ENCODE assay signal across 1 cellular context in genomic region chr2:144331652-144332355, GRCh38.
TF ChIP-seq lines count a peak whose summit lies in the region.

No MANE protein-coding gene starts in this region.

TF ChIP-seq in K562, 482 proteins besides CTCF, POLR2A, EP300 and RAD21 (continued from another document and continues in another):
- TF ChIP-seq SMARCA5 (IDR thresholded peaks at IDR 0.05) (0 out of 2 replicates have a peak, but pooled peaks have one; percentile 28), ZNF239 (CRISPR knock-in tag; IDR thresholded peaks at IDR 0.05) (no peak), SMARCC2 (IDR thresholded peaks at IDR 0.05; ENCODE audit: low read depth) (no peak), E2F1 (CRISPR knock-in tag; IDR thresholded peaks at IDR 0.05) (peak; percentile 42; the same call in 1 of the 2 replicates), RERE (CRISPR knock-in tag; IDR thresholded peaks at IDR 0.05; ENCODE audit: borderline replicate concordance) (no peak), MAFG (tag; conservative IDR thresholded peaks at IDR 0.05) (no peak), MBD1 (CRISPR knock-in tag; IDR thresholded peaks at IDR 0.05) (no peak), ZNF57 (CRISPR knock-in tag; IDR thresholded peaks at IDR 0.05) (no peak), TEAD1 (CRISPR knock-in tag; IDR thresholded peaks at IDR 0.05) (no peak; a peak in 1 of 4 replicates), ZNF511 (CRISPR knock-in tag; IDR thresholded peaks at IDR 0.05) (no peak; the same call in 1 of the 2 replicates), DMBX1 (CRISPR knock-in tag; IDR thresholded peaks at IDR 0.05; ENCODE audit: borderline replicate concordance) (peak; percentile 39; the same call in 1 of the 2 replicates), HIVEP1 (CRISPR knock-in tag; IDR thresholded peaks at IDR 0.05) (no peak), ETV6 (IDR thresholded peaks at IDR 0.05; ENCODE audit: borderline replicate concordance in 1 of 2, low read depth in 2 of 2, low read length in 1 of 2) (0 out of 4 replicates have a peak, but pooled peaks of 1 of the 2 experiments have one; percentile 34), ETV6 (CRISPR knock-in tag; IDR thresholded peaks at IDR 0.05; ENCODE audit: borderline replicate concordance) (no peak), SP2 (IDR thresholded peaks at IDR 0.05; ENCODE audit: extremely low read depth, low read depth, low read length, poor library complexity, severe bottlenecking) (no peak), IRF2 (CRISPR knock-in tag; IDR thresholded peaks at IDR 0.05) (no peak), RBM34 (IDR thresholded peaks at IDR 0.05; ENCODE audit: borderline replicate concordance, insufficient read depth, low read length) (no peak), NFYB (IDR thresholded peaks at IDR 0.05; ENCODE audit: extremely low read depth, insufficient read length) (no peak), HDAC6 (IDR thresholded peaks at IDR 0.05; ENCODE audit: low read depth, low read length) (no peak), NR2F6 (CRISPR knock-in tag; IDR thresholded peaks at IDR 0.05) (no peak), MCM2 (IDR thresholded peaks at IDR 0.05; ENCODE audit: low read depth) (no peak), NBN (IDR thresholded peaks at IDR 0.05; ENCODE audit: low read depth) (0 out of 2 replicates have a peak, but pooled peaks have one; percentile 23), SIRT6 (IDR thresholded peaks at IDR 0.05; ENCODE audit: low read depth, low read length) (no peak), POLR2H (tag; IDR thresholded peaks at IDR 0.05; ENCODE audit: low read depth) (no peak), TEAD4 (IDR thresholded peaks at IDR 0.05; ENCODE audit: low read length) (no peak), TEAD4 (CRISPR knock-in tag; IDR thresholded peaks at IDR 0.05; ENCODE audit: borderline replicate concordance) (no peak), FOXJ3 (CRISPR knock-in tag; IDR thresholded peaks at IDR 0.05) (no peak), FIP1L1 (IDR thresholded peaks at IDR 0.05; ENCODE audit: low read depth, low read length, poor library complexity, severe bottlenecking) (no peak), KDM1A (IDR thresholded peaks at IDR 0.05) (no peak), TOE1 (IDR thresholded peaks at IDR 0.05; ENCODE audit: borderline replicate concordance) (no peak), TOE1 (CRISPR knock-in tag; IDR thresholded peaks at IDR 0.05; ENCODE audit: borderline replicate concordance, low read depth) (no peak), TAF9B (IDR thresholded peaks at IDR 0.05; ENCODE audit: partially characterized antibody) (no peak)
- TF ChIP-seq, protein P1, sequence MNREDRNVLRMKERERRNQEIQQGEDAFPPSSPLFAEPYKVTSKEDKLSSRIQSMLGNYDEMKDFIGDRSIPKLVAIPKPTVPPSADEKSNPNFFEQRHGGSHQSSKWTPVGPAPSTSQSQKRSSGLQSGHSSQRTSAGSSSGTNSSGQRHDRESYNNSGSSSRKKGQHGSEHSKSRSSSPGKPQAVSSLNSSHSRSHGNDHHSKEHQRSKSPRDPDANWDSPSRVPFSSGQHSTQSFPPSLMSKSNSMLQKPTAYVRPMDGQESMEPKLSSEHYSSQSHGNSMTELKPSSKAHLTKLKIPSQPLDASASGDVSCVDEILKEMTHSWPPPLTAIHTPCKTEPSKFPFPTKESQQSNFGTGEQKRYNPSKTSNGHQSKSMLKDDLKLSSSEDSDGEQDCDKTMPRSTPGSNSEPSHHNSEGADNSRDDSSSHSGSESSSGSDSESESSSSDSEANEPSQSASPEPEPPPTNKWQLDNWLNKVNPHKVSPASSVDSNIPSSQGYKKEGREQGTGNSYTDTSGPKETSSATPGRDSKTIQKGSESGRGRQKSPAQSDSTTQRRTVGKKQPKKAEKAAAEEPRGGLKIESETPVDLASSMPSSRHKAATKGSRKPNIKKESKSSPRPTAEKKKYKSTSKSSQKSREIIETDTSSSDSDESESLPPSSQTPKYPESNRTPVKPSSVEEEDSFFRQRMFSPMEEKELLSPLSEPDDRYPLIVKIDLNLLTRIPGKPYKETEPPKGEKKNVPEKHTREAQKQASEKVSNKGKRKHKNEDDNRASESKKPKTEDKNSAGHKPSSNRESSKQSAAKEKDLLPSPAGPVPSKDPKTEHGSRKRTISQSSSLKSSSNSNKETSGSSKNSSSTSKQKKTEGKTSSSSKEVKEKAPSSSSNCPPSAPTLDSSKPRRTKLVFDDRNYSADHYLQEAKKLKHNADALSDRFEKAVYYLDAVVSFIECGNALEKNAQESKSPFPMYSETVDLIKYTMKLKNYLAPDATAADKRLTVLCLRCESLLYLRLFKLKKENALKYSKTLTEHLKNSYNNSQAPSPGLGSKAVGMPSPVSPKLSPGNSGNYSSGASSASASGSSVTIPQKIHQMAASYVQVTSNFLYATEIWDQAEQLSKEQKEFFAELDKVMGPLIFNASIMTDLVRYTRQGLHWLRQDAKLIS (CRISPR knock-in tag; IDR thresholded peaks at IDR 0.05) = peak; percentile 25; the same call in 1 of the 2 replicates
- TF ChIP-seq, protein P2, sequence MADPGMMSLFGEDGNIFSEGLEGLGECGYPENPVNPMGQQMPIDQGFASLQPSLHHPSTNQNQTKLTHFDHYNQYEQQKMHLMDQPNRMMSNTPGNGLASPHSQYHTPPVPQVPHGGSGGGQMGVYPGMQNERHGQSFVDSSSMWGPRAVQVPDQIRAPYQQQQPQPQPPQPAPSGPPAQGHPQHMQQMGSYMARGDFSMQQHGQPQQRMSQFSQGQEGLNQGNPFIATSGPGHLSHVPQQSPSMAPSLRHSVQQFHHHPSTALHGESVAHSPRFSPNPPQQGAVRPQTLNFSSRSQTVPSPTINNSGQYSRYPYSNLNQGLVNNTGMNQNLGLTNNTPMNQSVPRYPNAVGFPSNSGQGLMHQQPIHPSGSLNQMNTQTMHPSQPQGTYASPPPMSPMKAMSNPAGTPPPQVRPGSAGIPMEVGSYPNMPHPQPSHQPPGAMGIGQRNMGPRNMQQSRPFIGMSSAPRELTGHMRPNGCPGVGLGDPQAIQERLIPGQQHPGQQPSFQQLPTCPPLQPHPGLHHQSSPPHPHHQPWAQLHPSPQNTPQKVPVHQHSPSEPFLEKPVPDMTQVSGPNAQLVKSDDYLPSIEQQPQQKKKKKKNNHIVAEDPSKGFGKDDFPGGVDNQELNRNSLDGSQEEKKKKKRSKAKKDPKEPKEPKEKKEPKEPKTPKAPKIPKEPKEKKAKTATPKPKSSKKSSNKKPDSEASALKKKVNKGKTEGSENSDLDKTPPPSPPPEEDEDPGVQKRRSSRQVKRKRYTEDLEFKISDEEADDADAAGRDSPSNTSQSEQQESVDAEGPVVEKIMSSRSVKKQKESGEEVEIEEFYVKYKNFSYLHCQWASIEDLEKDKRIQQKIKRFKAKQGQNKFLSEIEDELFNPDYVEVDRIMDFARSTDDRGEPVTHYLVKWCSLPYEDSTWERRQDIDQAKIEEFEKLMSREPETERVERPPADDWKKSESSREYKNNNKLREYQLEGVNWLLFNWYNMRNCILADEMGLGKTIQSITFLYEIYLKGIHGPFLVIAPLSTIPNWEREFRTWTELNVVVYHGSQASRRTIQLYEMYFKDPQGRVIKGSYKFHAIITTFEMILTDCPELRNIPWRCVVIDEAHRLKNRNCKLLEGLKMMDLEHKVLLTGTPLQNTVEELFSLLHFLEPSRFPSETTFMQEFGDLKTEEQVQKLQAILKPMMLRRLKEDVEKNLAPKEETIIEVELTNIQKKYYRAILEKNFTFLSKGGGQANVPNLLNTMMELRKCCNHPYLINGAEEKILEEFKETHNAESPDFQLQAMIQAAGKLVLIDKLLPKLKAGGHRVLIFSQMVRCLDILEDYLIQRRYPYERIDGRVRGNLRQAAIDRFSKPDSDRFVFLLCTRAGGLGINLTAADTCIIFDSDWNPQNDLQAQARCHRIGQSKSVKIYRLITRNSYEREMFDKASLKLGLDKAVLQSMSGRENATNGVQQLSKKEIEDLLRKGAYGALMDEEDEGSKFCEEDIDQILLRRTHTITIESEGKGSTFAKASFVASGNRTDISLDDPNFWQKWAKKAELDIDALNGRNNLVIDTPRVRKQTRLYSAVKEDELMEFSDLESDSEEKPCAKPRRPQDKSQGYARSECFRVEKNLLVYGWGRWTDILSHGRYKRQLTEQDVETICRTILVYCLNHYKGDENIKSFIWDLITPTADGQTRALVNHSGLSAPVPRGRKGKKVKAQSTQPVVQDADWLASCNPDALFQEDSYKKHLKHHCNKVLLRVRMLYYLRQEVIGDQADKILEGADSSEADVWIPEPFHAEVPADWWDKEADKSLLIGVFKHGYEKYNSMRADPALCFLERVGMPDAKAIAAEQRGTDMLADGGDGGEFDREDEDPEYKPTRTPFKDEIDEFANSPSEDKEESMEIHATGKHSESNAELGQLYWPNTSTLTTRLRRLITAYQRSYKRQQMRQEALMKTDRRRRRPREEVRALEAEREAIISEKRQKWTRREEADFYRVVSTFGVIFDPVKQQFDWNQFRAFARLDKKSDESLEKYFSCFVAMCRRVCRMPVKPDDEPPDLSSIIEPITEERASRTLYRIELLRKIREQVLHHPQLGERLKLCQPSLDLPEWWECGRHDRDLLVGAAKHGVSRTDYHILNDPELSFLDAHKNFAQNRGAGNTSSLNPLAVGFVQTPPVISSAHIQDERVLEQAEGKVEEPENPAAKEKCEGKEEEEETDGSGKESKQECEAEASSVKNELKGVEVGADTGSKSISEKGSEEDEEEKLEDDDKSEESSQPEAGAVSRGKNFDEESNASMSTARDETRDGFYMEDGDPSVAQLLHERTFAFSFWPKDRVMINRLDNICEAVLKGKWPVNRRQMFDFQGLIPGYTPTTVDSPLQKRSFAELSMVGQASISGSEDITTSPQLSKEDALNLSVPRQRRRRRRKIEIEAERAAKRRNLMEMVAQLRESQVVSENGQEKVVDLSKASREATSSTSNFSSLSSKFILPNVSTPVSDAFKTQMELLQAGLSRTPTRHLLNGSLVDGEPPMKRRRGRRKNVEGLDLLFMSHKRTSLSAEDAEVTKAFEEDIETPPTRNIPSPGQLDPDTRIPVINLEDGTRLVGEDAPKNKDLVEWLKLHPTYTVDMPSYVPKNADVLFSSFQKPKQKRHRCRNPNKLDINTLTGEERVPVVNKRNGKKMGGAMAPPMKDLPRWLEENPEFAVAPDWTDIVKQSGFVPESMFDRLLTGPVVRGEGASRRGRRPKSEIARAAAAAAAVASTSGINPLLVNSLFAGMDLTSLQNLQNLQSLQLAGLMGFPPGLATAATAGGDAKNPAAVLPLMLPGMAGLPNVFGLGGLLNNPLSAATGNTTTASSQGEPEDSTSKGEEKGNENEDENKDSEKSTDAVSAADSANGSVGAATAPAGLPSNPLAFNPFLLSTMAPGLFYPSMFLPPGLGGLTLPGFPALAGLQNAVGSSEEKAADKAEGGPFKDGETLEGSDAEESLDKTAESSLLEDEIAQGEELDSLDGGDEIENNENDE (IDR thresholded peaks at IDR 0.05; ENCODE audit: low read depth, low read length) = no peak
